9 cellular contexts compared by ENCODE assay signal in the genomic region with DNA sequence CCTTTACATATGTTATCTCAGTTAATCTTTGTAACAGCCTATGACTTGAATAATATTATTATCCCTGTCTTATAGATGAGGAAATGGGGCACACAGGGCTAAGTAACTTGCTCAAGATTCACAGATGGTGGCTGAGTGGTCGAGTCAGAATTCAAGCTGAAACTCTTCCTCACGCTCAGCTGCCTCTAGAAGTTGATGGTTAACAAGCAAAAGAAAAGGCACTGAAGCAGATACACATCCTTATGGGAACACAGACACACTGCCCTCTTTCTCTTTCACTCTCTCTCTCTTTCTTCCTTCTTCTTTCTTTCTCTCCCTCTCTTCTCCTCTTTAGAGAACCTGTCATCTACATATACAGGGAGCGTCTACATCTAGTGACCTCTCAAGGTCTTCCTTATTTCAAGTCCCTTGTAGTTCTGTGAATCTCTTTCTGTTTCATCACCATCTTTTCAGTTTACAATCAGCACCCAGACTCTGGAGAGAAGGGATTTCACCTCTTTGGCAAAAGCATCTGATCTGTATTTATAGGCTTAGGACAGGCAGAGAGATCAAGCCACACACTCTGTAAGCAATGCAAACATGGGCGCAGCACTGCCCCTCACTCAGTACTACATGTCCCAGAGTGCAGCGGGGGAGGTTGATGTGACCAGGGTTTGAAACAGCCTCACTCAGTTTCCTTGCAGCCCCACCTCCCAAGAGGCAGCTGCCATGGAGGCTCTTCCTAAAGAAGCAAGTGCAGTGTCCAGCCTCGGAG.
A peak's percentile ranks its signal among the peaks of the same experiment; 100 is the strongest.
DNase-seq lines count a peak whose midpoint lies in the region; ATAC-seq and TF ChIP-seq lines count a peak whose summit lies in the region.
"Had no signal": no experiment of that assay in that cellular context is flagged by ENCODE, and none has a peak within 500 bp of the region (broad histone marks: within the 10 kb centered on the region; RNA-seq: fewer than 3 reads in every experiment).

No MANE protein-coding gene starts in this region.

- no peak overlapping the region for H3K4me3 Mint-ChIP-seq in activated naive CD4-positive, alpha-beta T cell treated with anti-CD3 and anti-CD28 coated beads, Interleukin-2, amount 10 ng/mL, durations not matched to agents 7 days and 5 days

- ATAC-seq in GM18505 (IDR thresholded peaks at IDR 0.05; ENCODE audit: unreplicated experiment), result peak; percentile 66
- peak; percentile 77 for ATAC-seq in GM21528 (IDR thresholded peaks at IDR 0.05; ENCODE audit: low FRiP score, unreplicated experiment)
- ATAC-seq in HG03558 (IDR thresholded peaks at IDR 0.05; ENCODE audit: extremely low read depth, unreplicated experiment), result peak; percentile 43

- CTCF ChIA-PET in activated naive CD4-positive, alpha-beta T cell treated with anti-CD3 and anti-CD28 coated beads, Interleukin-2, amount 10 ng/mL, durations not matched to agents 7 days and 5 days (lab: Charles Lee), result no interaction called here

- H3K36me3 Mint-ChIP-seq in activated naive CD4-positive, alpha-beta T cell treated with anti-CD3 and anti-CD28 coated beads, Interleukin-2, amount 10 ng/mL, durations not matched to agents 7 days and 5 days, result peaks cover 2% of the 10 kb centered on the region

- no peaks in the 10 kb centered on the region for H3K27me3 Mint-ChIP-seq in activated naive CD4-positive, alpha-beta T cell treated with anti-CD3 and anti-CD28 coated beads, Interleukin-2, amount 10 ng/mL, durations not matched to agents 7 days and 5 days

- no peak for TF ChIP-seq CTCF in GM13976 (IDR thresholded peaks at IDR 0.05; ENCODE audit: borderline replicate concordance, control extremely low read depth, extremely low read depth, insufficient read depth, missing control alignments)

- H3K27ac Mint-ChIP-seq in activated naive CD4-positive, alpha-beta T cell treated with anti-CD3 and anti-CD28 coated beads, Interleukin-2, amount 10 ng/mL, durations not matched to agents 7 days and 5 days, result no peak overlapping the region

- H3K9me3 Mint-ChIP-seq in activated naive CD4-positive, alpha-beta T cell treated with anti-CD3 and anti-CD28 coated beads, Interleukin-2, amount 10 ng/mL, durations not matched to agents 7 days and 5 days, result no peaks in the 10 kb centered on the region

- peaks cover 34% of the 10 kb centered on the region for H3K4me1 Mint-ChIP-seq in activated naive CD4-positive, alpha-beta T cell treated with anti-CD3 and anti-CD28 coated beads, Interleukin-2, amount 10 ng/mL, durations not matched to agents 7 days and 5 days

- DNase-seq in kidney glomerular epithelial cell (lab: John Stamatoyannopoulos, UW), result peak; percentile 42
- no peak for DNase-seq in activated naive CD4-positive, alpha-beta T cell treated with anti-CD3 and anti-CD28 coated beads, Interleukin-2, amount 10 ng/mL, durations not matched to agents 7 days and 5 days
- no peak for DNase-seq in GM13976 (ENCODE audit: low spot score)
- DNase-seq in GDM1 (lab: John Stamatoyannopoulos, UW), result no peak
- DNase-seq in NCI-H510A (lab: John Stamatoyannopoulos, UW), result no peak
- DNase-seq: tibial artery had no signal

- TF ChIP-seq POLR2A in GM18505 (IDR thresholded peaks at IDR 0.05; ENCODE audit: borderline replicate concordance, extremely low read depth, insufficient read depth, insufficient read length), result no peak

- in situ Hi-C loops in GM13976 (cut with MboI; ENCODE audit: low sequenced_read_pairs, unreplicated experiment), result no loop called here
